8 cellular contexts compared by ENCODE assay signal in the genomic region with DNA sequence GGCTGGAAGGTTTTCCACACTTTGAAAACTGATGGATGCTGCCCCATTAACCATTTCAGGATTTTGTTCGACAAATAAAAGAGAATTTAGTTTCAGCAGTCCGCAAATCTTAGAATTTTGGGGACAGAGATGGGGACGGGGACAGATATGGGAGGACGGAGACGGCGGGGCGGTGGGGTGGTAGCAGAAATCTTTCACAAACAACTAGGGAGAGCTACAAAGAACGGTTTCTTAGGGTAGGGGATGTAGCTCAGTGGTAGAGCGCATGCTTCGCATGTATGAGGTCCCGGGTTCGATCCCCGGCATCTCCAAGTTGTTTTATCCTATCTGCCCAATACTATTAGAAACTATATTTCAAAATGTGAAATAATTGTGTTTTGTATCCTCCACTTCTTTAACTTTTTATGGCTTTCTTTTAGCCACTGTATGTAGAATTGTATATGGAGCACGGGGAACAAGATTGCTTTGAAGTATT. TPM values are rescaled to one million over a fixed set of nuclear protein-coding genes. Genes with fewer than 3 reads are reported as not detected.
DNase-seq lines count a peak whose midpoint lies in the region; ATAC-seq and TF ChIP-seq lines count a peak whose summit lies in the region.

No MANE protein-coding gene starts in this region.

- DNase-seq in NCI-H345 treated with DMSO at 0.1 percent for 48 hours (lab: John Stamatoyannopoulos, UW; ENCODE audit: unreplicated experiment) (peak; percentile 73), coronary artery (ENCODE audit: low spot score) (no peak), HuH-7 (ENCODE audit: low spot score) (no peak)
- peak; percentile 68 for DNase-seq in activated CD4-positive, alpha-beta T cell treated with anti-CD3 and anti-CD28 coated beads for 1 hour
- peak; percentile 78 for DNase-seq in stimulated activated CD4-positive, alpha-beta T cell treated with anti-CD3 and anti-CD28 coated beads, Interleukin-4, amount 100 ng/mL, for 1 hour

- H3K27me3 ChIP-seq in liver (ENCODE audit: control insufficient read depth in 4 of 4, insufficient read depth in 4 of 4, low read length in 3 of 4), result no peaks in the 10 kb centered on the region

- no peak for TF ChIP-seq CTCF in coronary artery (IDR thresholded peaks at IDR 0.05)
- no peak for TF ChIP-seq CTCF in liver (IDR thresholded peaks at IDR 0.05; ENCODE audit: low read depth, low read length, missing input control)

- peak; percentile 50 for ATAC-seq in GM18498 (IDR thresholded peaks at IDR 0.05; ENCODE audit: unreplicated experiment)
- ATAC-seq in HG03066 (IDR thresholded peaks at IDR 0.05; ENCODE audit: low read depth, unreplicated experiment), result peak; percentile 47

- H3K27ac ChIP-seq in coronary artery (peak overlapping the region; percentile 75 to 84), liver (ENCODE audit: low read depth in 1 of 2, low read length in 2 of 2) (peak overlapping the region; percentile 21 to 25)

- H3K4me3 ChIP-seq in coronary artery (peak overlapping the region; percentile 67), liver (ENCODE audit: low read depth in 1 of 3, low read length in 3 of 3) (peak overlapping the region; percentile 41 to 45 (median 43))

- no peaks in the 10 kb centered on the region for H3K36me3 ChIP-seq in liver (ENCODE audit: control insufficient read depth in 4 of 4, insufficient read depth in 3 of 4, low read depth in 1 of 4, low read length in 3 of 4)

- H3K9me3 ChIP-seq in liver (ENCODE audit: control insufficient read depth in 4 of 4, low read length in 3 of 4), result peaks cover 0 to 2% (median 0%) of the 10 kb centered on the region in 4 donors

- H3K4me1 ChIP-seq in liver (ENCODE audit: control insufficient read depth in 4 of 4, insufficient read depth in 4 of 4, low read length in 3 of 4), result peaks cover 4 to 21% (median 17%) of the 10 kb centered on the region in 4 donors

- 4% methylated on average over 14 of the region's 14 CpGs for WGBS in liver

- H3K9ac ChIP-seq in liver (ENCODE audit: low read depth in 1 of 2, low read length in 2 of 2), result no peak overlapping the region

- no peak for TF ChIP-seq RAD21 in liver (IDR thresholded peaks at IDR 0.05)

TF ChIP-seq in liver, 16 proteins besides CTCF, POLR2A, EP300 and RAD21:
- no peak for TF ChIP-seq FOXA1 (IDR thresholded peaks at IDR 0.05)
- TF ChIP-seq FOXA2 (IDR thresholded peaks at IDR 0.05), result no peak
- TF ChIP-seq, protein P1, sequence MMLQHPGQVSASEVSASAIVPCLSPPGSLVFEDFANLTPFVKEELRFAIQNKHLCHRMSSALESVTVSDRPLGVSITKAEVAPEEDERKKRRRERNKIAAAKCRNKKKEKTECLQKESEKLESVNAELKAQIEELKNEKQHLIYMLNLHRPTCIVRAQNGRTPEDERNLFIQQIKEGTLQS (IDR thresholded peaks at IDR 0.05), result peak; percentile 99
- no peak for TF ChIP-seq HNF4G (IDR thresholded peaks at IDR 0.05)
- TF ChIP-seq, protein P2, sequence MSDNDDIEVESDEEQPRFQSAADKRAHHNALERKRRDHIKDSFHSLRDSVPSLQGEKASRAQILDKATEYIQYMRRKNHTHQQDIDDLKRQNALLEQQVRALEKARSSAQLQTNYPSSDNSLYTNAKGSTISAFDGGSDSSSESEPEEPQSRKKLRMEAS (IDR thresholded peaks at IDR 0.05), result peak; percentile 64
- TF ChIP-seq HNF4A (conservative IDR thresholded peaks at IDR 0.05), result no peak
- TF ChIP-seq EGR1 (IDR thresholded peaks at IDR 0.05; ENCODE audit: low read depth in 2 of 2), result no peak
- no peak for TF ChIP-seq RXRA (IDR thresholded peaks at IDR 0.05)
- no peak for TF ChIP-seq NR2F2 (IDR thresholded peaks at IDR 0.05)

RNA-seq across cellular contexts. Expression of a gene that starts 15.1 kb away (rescaled TPM):
- 10 to 100 TPM; 10.2 to 13.3 TPM for total RNA-seq in liver
- polyA plus RNA-seq in liver, result 1 to 10 TPM; 8.2 to 9.9 TPM

RNA-seq across cellular contexts. Expression of a gene that starts 43.5 kb away (rescaled TPM):
- 10 to 100 TPM in 1 of 2 donors, 1 to 10 TPM in 1; 9.2 to 13.0 TPM for total RNA-seq in liver
- 10 to 100 TPM in 1 of 2 donors, 1 to 10 TPM in 1; 8.3 to 10.7 TPM for polyA plus RNA-seq in liver

RNA-seq across cellular contexts. Expression of a gene that starts 53.2 kb away (rescaled TPM):
- total RNA-seq in liver, result not detected
- under 1 TPM in 1 of 2 donors, not detected in 1; 0.06 TPM for polyA plus RNA-seq in liver

Comparison
In these comparisons a context has a peak if more than half of its experiments do, and no peak if none do; other contexts are left out.
1. DNase-seq: peak in NCI-H345 treated with DMSO at 0.1 percent for 48 hours (single experiment), activated CD4-positive, alpha-beta T cell treated with anti-CD3 and anti-CD28 coated beads for 1 hour (single experiment) and stimulated activated CD4-positive, alpha-beta T cell treated with anti-CD3 and anti-CD28 coated beads, Interleukin-4, amount 100 ng/mL, for 1 hour (single experiment); none in coronary artery (single experiment) and HuH-7 (single experiment).